8 cellular contexts compared by ENCODE assay signal in genomic region chr9:97411789-97412627, GRCh38. TPM values are rescaled to one million over a fixed set of nuclear protein-coding genes. Genes with fewer than 3 reads are reported as not detected.
DNase-seq lines count a peak whose midpoint lies in the region; ATAC-seq and TF ChIP-seq lines count a peak whose summit lies in the region.

TDRD7 (plus strand) TSS chr9:97412096; CDS start chr9:97428466, 16,370 bp downstream.

- H3K9me3 ChIP-seq in OCI-LY3 (ENCODE audit: insufficient read depth, low read length) = no peaks in the 10 kb centered on the region; the same call in 1 of the 2 replicates
- no peaks in the 10 kb centered on the region for H3K9me3 ChIP-seq in muscle layer of duodenum (ENCODE audit: control insufficient read depth in 1 of 2, low read length in 2 of 2)

- peak; percentile 94 for TF ChIP-seq CTCF in HL-60 (IDR thresholded peaks at IDR 0.05; ENCODE audit: insufficient read depth, low read length)
- TF ChIP-seq CTCF in OCI-LY3 (IDR thresholded peaks at IDR 0.05; ENCODE audit: low read depth, low read length) = peak; percentile 91

- H3K27ac ChIP-seq in HL-60 (replicated peaks) (peak within 1 kb of the TSS; percentile 80), OCI-LY3 (ENCODE audit: low read length) (peak within 1 kb of the TSS; percentile 43), muscle layer of duodenum (ENCODE audit: low read length) (peak within 1 kb of the TSS; percentile 50)

- H4K20me1 ChIP-seq in OCI-LY3 (ENCODE audit: insufficient read depth, low read length) = no peaks in the 10 kb centered on the region

- H3K4me1 ChIP-seq in OCI-LY3 (ENCODE audit: low read length) (peaks cover 21% of the 10 kb centered on the region), muscle layer of duodenum (ENCODE audit: control insufficient read depth in 1 of 2, insufficient read depth in 2 of 2, low read length in 2 of 2) (peaks cover 4 to 5% of the 10 kb centered on the region in 2 donors)

- H3K79me2 ChIP-seq in OCI-LY3 (ENCODE audit: low read length) = peaks cover 4% of the 10 kb centered on the region

- H3K27me3 ChIP-seq in HL-60 (ENCODE audit: insufficient read depth, poor library complexity, severe bottlenecking) (no peaks in the 10 kb centered on the region), OCI-LY3 (ENCODE audit: low read depth, low read length) (peaks cover 14% of the 10 kb centered on the region), muscle layer of duodenum (ENCODE audit: low read depth, low read length) (no peaks in the 10 kb centered on the region)

- peak within 1 kb of the TSS; percentile 68 for H2AFZ ChIP-seq in OCI-LY3 (ENCODE audit: low read depth, low read length)

- peak within 1 kb of the TSS; percentile 94 for H3K4me2 ChIP-seq in OCI-LY3 (ENCODE audit: low read length)

- H3K36me3 ChIP-seq in OCI-LY3 (replicated peaks; ENCODE audit: low read depth, low read length) = no peaks in the 10 kb centered on the region
- no peaks in the 10 kb centered on the region for H3K36me3 ChIP-seq in muscle layer of duodenum (ENCODE audit: control insufficient read depth in 1 of 2, insufficient read depth in 2 of 2, low read length in 2 of 2)

- H3K9ac ChIP-seq in OCI-LY3 (ENCODE audit: low read length) = peak within 1 kb of the TSS; percentile 88

- ATAC-seq in GM19455 (IDR thresholded peaks at IDR 0.05; ENCODE audit: unreplicated experiment) (peak; percentile 79), esophagus mucosa (peak; percentile 97)

- peak; percentile 63 for DNase-seq in COR-L47 (lab: John Stamatoyannopoulos, UW)
- peak; percentile 77 for DNase-seq in HL-60 (ENCODE audit: low read depth in 1 of 2, low spot score in 1 of 2)
- peak; percentile 97 for DNase-seq in activated T-cell treated with anti-CD3 and anti-CD28 coated beads, Interleukin-2, amount 50 U/mL, for 1 hour
- peak; percentile 72 for DNase-seq in stimulated activated CD8-positive, alpha-beta memory T cell treated with anti-CD3 and anti-CD28 coated beads, Interleukin-7, amount 100 ng/mL, for 24 hours (ENCODE audit: low read depth)

- H3K4me3 ChIP-seq in HL-60 (replicated peaks; ENCODE audit: insufficient read depth, low read length) = peak within 1 kb of the TSS; percentile 87
- peak within 1 kb of the TSS; percentile 91 for H3K4me3 ChIP-seq in OCI-LY3 (ENCODE audit: low read length)
- H3K4me3 ChIP-seq in muscle layer of duodenum (ENCODE audit: low read depth in 1 of 2, low read length in 2 of 2) = peak within 1 kb of the TSS; percentile 88 to 89

RNA-seq across cellular contexts. Expression of gene TDRD7, which starts in this region (rescaled TPM):
- 9.8 TPM for total RNA-seq in esophagus mucosa

Comparison
In these comparisons a context has a peak if more than half of its experiments do, and no peak if none do; other contexts are left out.
1. Peak in every context shown above with its lines: DNase-seq, ATAC-seq, H3K4me3 ChIP-seq and H3K27ac ChIP-seq.